In genomic region chr3:182357928-182358327, GRCh38 we compare ENCODE assay signal across 21 cellular contexts.
"Had no signal": no experiment of that assay in that cellular context is flagged by ENCODE, and none has a peak within 500 bp of the region (broad histone marks: within the 10 kb centered on the region; RNA-seq: fewer than 3 reads in every experiment).

No MANE protein-coding gene starts in this region.

- H3K4me1 ChIP-seq: gastroesophageal sphincter, heart right ventricle, left lung, thyroid gland, uterus had no signal

- DNase-seq: activated naive CD4-positive, alpha-beta T cell; activated T-cell treated with anti-CD3 and anti-CD28 coated beads for 4 hours; anterior cingulate cortex; brain microvascular endothelial cell; cerebellar nuclear complex; effector memory CD8-positive, alpha-beta T cell; heart right ventricle; kidney; left lung; mucosa of descending colon; naive thymus-derived CD4-positive, alpha-beta T cell; stimulated activated CD4-positive, alpha-beta T cell treated with anti-CD3 and anti-CD28 coated beads, Interleukin-15, amount 100 ng/mL, for 24 hours; stimulated activated CD4-positive, alpha-beta T cell treated with anti-CD3 and anti-CD28 coated beads, Interleukin-4, amount 100 ng/mL, for 1 hour; stimulated activated naive B cell treated with anti-CD40 and anti-IgM and Interleukin-4, amounts not matched to agents 10 μg/mL and 1 μg/mL and 100 μg/mL, for 72 hours; thyroid gland; uterus had no signal

- H3K9me3 ChIP-seq: gastroesophageal sphincter, left lung, mucosa of descending colon, thyroid gland, uterus had no signal

- H3K27me3 ChIP-seq: brain microvascular endothelial cell, gastroesophageal sphincter, left lung, thyroid gland, uterus had no signal

- H3K27ac Mint-ChIP-seq: dendritic cell treated with granulocyte-macrophage colony-stimulating factor and Interleukin-4, amounts not matched to agents 40 ng/mL and 50 ng/mL, for 4 days; effector memory CD8-positive, alpha-beta T cell; naive thymus-derived CD4-positive, alpha-beta T cell; stimulated activated naive B cell treated with anti-CD40 and anti-IgM and Interleukin-4, amounts not matched to agents 10 μg/mL and 1 μg/mL and 100 μg/mL, for 72 hours; T-helper 1 cell treated with Interleukin-12 subunit alpha and Interleukin-12 subunit beta and Interleukin-4 antibody, amounts not matched to agents 30 μg/mL and 1 μg/mL, for 36 hours had no signal

- H3K27ac ChIP-seq: brain microvascular endothelial cell, epithelial cell of prostate, gastroesophageal sphincter, heart right ventricle, left lung, skin epidermis, thyroid gland, uterus had no signal

- H3K36me3 Mint-ChIP-seq: naive thymus-derived CD4-positive, alpha-beta T cell; stimulated activated naive B cell treated with anti-CD40 and anti-IgM and Interleukin-4, amounts not matched to agents 10 μg/mL and 1 μg/mL and 100 μg/mL, for 72 hours had no signal

- H3K4me1 Mint-ChIP-seq: naive thymus-derived CD4-positive, alpha-beta T cell; stimulated activated naive B cell treated with anti-CD40 and anti-IgM and Interleukin-4, amounts not matched to agents 10 μg/mL and 1 μg/mL and 100 μg/mL, for 72 hours had no signal

- H3K4me3 Mint-ChIP-seq: dendritic cell treated with granulocyte-macrophage colony-stimulating factor and Interleukin-4, amounts not matched to agents 40 ng/mL and 50 ng/mL, for 4 days; effector memory CD8-positive, alpha-beta T cell; naive thymus-derived CD4-positive, alpha-beta T cell; stimulated activated naive B cell treated with anti-CD40 and anti-IgM and Interleukin-4, amounts not matched to agents 10 μg/mL and 1 μg/mL and 100 μg/mL, for 72 hours; T-helper 1 cell treated with Interleukin-12 subunit alpha and Interleukin-12 subunit beta and Interleukin-4 antibody, amounts not matched to agents 30 μg/mL and 1 μg/mL, for 36 hours had no signal

- H3K4me3 ChIP-seq: gastroesophageal sphincter, heart right ventricle, left lung, mucosa of descending colon, skin epidermis, thyroid gland, uterus had no signal

- H3K36me3 ChIP-seq: brain microvascular endothelial cell, gastroesophageal sphincter, heart right ventricle, left lung, thyroid gland, uterus had no signal

- H3K27me3 Mint-ChIP-seq: dendritic cell treated with granulocyte-macrophage colony-stimulating factor and Interleukin-4, amounts not matched to agents 40 ng/mL and 50 ng/mL, for 4 days; effector memory CD8-positive, alpha-beta T cell; stimulated activated naive B cell treated with anti-CD40 and anti-IgM and Interleukin-4, amounts not matched to agents 10 μg/mL and 1 μg/mL and 100 μg/mL, for 72 hours had no signal

- ATAC-seq: effector memory CD8-positive, alpha-beta T cell; gastroesophageal sphincter; heart right ventricle; left lung; mucosa of descending colon; naive thymus-derived CD4-positive, alpha-beta T cell; stimulated activated naive B cell treated with anti-CD40 and anti-IgM and Interleukin-4, amounts not matched to agents 10 μg/mL and 1 μg/mL and 100 μg/mL, for 72 hours had no signal

- H3K9me3 Mint-ChIP-seq: T-helper 1 cell treated with Interleukin-12 subunit alpha and Interleukin-12 subunit beta and Interleukin-4 antibody, amounts not matched to agents 30 μg/mL and 1 μg/mL, for 36 hours had no signal

- FAIRE-seq: kidney had no signal
